Comparison of ENCODE assay signal across 17 cellular contexts in the genomic region with DNA sequence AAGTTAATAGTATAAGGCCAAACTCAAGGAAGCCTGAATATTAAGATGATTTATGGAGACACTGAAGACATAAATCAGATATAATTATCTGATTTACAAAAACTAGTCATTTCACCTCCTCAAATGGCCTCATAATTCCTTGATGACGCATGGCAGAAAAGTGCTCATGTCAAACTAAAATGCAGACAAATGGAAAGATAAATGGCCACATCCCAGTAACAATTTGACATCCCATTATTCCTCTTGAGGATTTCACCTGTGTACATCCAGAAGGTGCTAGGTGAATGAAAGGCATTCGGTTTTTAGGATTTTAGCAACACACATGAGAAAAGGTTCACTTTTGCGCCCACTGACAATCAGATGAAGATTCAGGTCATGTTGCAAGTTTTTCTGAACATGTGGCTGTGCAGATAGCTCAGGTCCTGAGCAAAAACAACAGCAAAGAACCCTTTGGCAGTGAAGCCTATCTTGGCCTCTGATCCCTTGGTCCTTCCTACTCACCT. TPM values are rescaled to one million over a fixed set of nuclear protein-coding genes. Genes with fewer than 3 reads are reported as not detected.
DNase-seq lines count a peak whose midpoint lies in the region; ATAC-seq and TF ChIP-seq lines count a peak whose summit lies in the region.
"Had no signal": no experiment of that assay in that cellular context is flagged by ENCODE, and none has a peak within 500 bp of the region (broad histone marks: within the 10 kb centered on the region; RNA-seq: fewer than 3 reads in every experiment).

No MANE protein-coding gene starts in this region.

- POLR2A ChIA-PET in PC-3 (lab: Charles Lee; ENCODE audit: unreplicated experiment), result no interaction called here

- intact Hi-C loops in dendritic cell treated with granulocyte-macrophage colony-stimulating factor and Interleukin-4, amounts not matched to agents 40 ng/mL and 50 ng/mL, for 4 days (cut with micrococcal nuclease), result loop anchor here (10.0 kb wide), 1 partner anchor 81 kb away; no protein-coding TSS in a partner anchor
- intact Hi-C loops in PC-3 (cut with micrococcal nuclease), result loop anchor here (10.0 kb wide), 1 partner anchor 119 kb away; no protein-coding TSS in a partner anchor

- peaks cover 38% of the 10 kb centered on the region for H3K4me1 Mint-ChIP-seq in dendritic cell treated with granulocyte-macrophage colony-stimulating factor and Interleukin-4, amounts not matched to agents 40 ng/mL and 50 ng/mL, for 4 days (ENCODE audit: low read depth)

- BruUV-seq in PC-3 (replicated peaks; lab: Mats Ljungman, UMichigan), result no TSS peak

- peak overlapping the region in 3 of 11 experiments; percentile 13 to 89 (median 84); a peak in 4 of 22 replicates for H3K4me2 ChIP-seq in BLaER1 treated with 17β-estradiol and CSF1 and Interleukin-3, amounts not matched to agents 10 nM and 100 nM
- no peak overlapping the region for H3K4me2 ChIP-seq in smooth muscle cell
- H3K4me2 ChIP-seq in PC-3 (ENCODE audit: low read length), result no peak overlapping the region

- no peaks in the 10 kb centered on the region for H3K36me3 Mint-ChIP-seq in dendritic cell treated with granulocyte-macrophage colony-stimulating factor and Interleukin-4, amounts not matched to agents 40 ng/mL and 50 ng/mL, for 4 days (ENCODE audit: low read depth)

- H3K79me2 ChIP-seq in smooth muscle cell (ENCODE audit: low read depth) (no peaks in the 10 kb centered on the region), PC-3 (ENCODE audit: low read length) (no peaks in the 10 kb centered on the region)

- H3K27me3 Mint-ChIP-seq in dendritic cell treated with granulocyte-macrophage colony-stimulating factor and Interleukin-4, amounts not matched to agents 40 ng/mL and 50 ng/mL, for 4 days, result no peaks in the 10 kb centered on the region
- H3K27me3 Mint-ChIP-seq: IgD-negative memory B cell had no signal

- H3K9ac ChIP-seq in BLaER1 treated with 17β-estradiol and CSF1 and Interleukin-3, amounts not matched to agents 10 nM and 100 nM, result no peak overlapping the region
- H3K9ac ChIP-seq in smooth muscle cell (ENCODE audit: low read depth) (no peak overlapping the region), PC-3 (ENCODE audit: low read length) (no peak overlapping the region)

- no peaks in the 10 kb centered on the region for H4K20me1 ChIP-seq in BLaER1 treated with 17β-estradiol and CSF1 and Interleukin-3, amounts not matched to agents 10 nM and 100 nM
- H4K20me1 ChIP-seq in smooth muscle cell (ENCODE audit: low read depth) (no peaks in the 10 kb centered on the region), PC-3 (ENCODE audit: low read length) (no peaks in the 10 kb centered on the region)

- ATAC-seq in HG02973 (IDR thresholded peaks at IDR 0.05; ENCODE audit: unreplicated experiment) (no peak), PC-3 (no peak), HG02870 (IDR thresholded peaks at IDR 0.05; ENCODE audit: unreplicated experiment) (no peak)
- ATAC-seq: Right ventricle myocardium inferior had no signal

- H3F3A ChIP-seq in smooth muscle cell (ENCODE audit: low read depth) (peaks cover 5% of the 10 kb centered on the region), PC-3 (ENCODE audit: low read length, unreplicated experiment) (no peaks in the 10 kb centered on the region)

- CTCF ChIA-PET in PC-3 (lab: Charles Lee), result no interaction called here

- H3K4me1 ChIP-seq in BLaER1 treated with 17β-estradiol and CSF1 and Interleukin-3, amounts not matched to agents 10 nM and 100 nM, result peaks cover 32 to 98% (median 44%) of the 10 kb centered on the region in 10 experiments
- H3K4me1 ChIP-seq in smooth muscle cell (ENCODE audit: low read depth), result peaks cover 3% of the 10 kb centered on the region
- H3K4me1 ChIP-seq in PC-3 (ENCODE audit: insufficient read depth, low read length), result peaks cover 19% of the 10 kb centered on the region

- peaks cover 0 to 28% (median 14%) of the 10 kb centered on the region in 11 experiments; a peak in 18 of 22 replicates for H3K9me3 ChIP-seq in BLaER1 treated with 17β-estradiol and CSF1 and Interleukin-3, amounts not matched to agents 10 nM and 100 nM (replicated peaks in 1 of 11)
- H3K9me3 ChIP-seq in smooth muscle cell (replicated peaks; ENCODE audit: low read depth), result no peaks in the 10 kb centered on the region
- H3K9me3 ChIP-seq in PC-3 (ENCODE audit: low read length), result no peaks in the 10 kb centered on the region
- H3K9me3 ChIP-seq: Peyer's patch had no signal

- no peak overlapping the region for H3K4me3 Mint-ChIP-seq in dendritic cell treated with granulocyte-macrophage colony-stimulating factor and Interleukin-4, amounts not matched to agents 40 ng/mL and 50 ng/mL, for 4 days
- H3K4me3 Mint-ChIP-seq: CD14-positive monocyte, IgD-negative memory B cell had no signal

- TF ChIP-seq CTCF in smooth muscle cell (IDR thresholded peaks at IDR 0.05; ENCODE audit: borderline replicate concordance, insufficient read depth, poor library complexity, severe bottlenecking) (no peak), PC-3 (conservative IDR thresholded peaks at IDR 0.05; ENCODE audit: low read depth, low read length) (no peak)

- no peaks in the 10 kb centered on the region for H3K9me3 Mint-ChIP-seq in dendritic cell treated with granulocyte-macrophage colony-stimulating factor and Interleukin-4, amounts not matched to agents 40 ng/mL and 50 ng/mL, for 4 days

- peak overlapping the region in 8 of 11 experiments; percentile 11 to 99 (median 99); a peak in 11 of 22 replicates for H3K27ac ChIP-seq in BLaER1 treated with 17β-estradiol and CSF1 and Interleukin-3, amounts not matched to agents 10 nM and 100 nM
- H3K27ac ChIP-seq in smooth muscle cell (ENCODE audit: low read depth), result peak overlapping the region; percentile 51
- no peak overlapping the region for H3K27ac ChIP-seq in PC-3 (ENCODE audit: low read length)
- H3K27ac ChIP-seq: Peyer's patch had no signal

- H3K27me3 ChIP-seq in BLaER1 treated with 17β-estradiol and CSF1 and Interleukin-3, amounts not matched to agents 10 nM and 100 nM, result no peaks in the 10 kb centered on the region
- H3K27me3 ChIP-seq in smooth muscle cell (ENCODE audit: low read depth), result no peaks in the 10 kb centered on the region
- H3K27me3 ChIP-seq in PC-3 (ENCODE audit: low read length), result no peaks in the 10 kb centered on the region
- H3K27me3 ChIP-seq: Peyer's patch had no signal

- H2AFZ ChIP-seq in smooth muscle cell (ENCODE audit: low read depth) (no peak overlapping the region), PC-3 (ENCODE audit: low read length) (no peak overlapping the region)

- 92% methylated on average over 3 of the region's 3 CpGs for WGBS in smooth muscle cell (ENCODE audit: low lambda C conversion rate)

- no peak overlapping the region for H3K4me3 ChIP-seq in BLaER1 treated with 17β-estradiol and CSF1 and Interleukin-3, amounts not matched to agents 10 nM and 100 nM
- H3K4me3 ChIP-seq in smooth muscle cell (no peak overlapping the region), PC-3 (ENCODE audit: low read length) (no peak overlapping the region)
- H3K4me3 ChIP-seq: Peyer's patch had no signal

- peak; percentile 20 for DNase-seq in NCI-H226
- DNase-seq in smooth muscle cell (lab: John Stamatoyannopoulos, UW; ENCODE audit: unreplicated experiment), result no peak
- DNase-seq in PC-3, result no peak
- DNase-seq: DMS153, EL, NCI-H2029, NCI-H2171, NCI-H510A, NCI-H82, Peyer's patch had no signal

- H3K9me2 ChIP-seq in PC-3 (replicated peaks; ENCODE audit: low read length), result no peaks in the 10 kb centered on the region

- peaks cover 0 to 32% (median 6%) of the 10 kb centered on the region in 11 experiments; a peak in 13 of 22 replicates for H3K36me3 ChIP-seq in BLaER1 treated with 17β-estradiol and CSF1 and Interleukin-3, amounts not matched to agents 10 nM and 100 nM
- no peaks in the 10 kb centered on the region for H3K36me3 ChIP-seq in smooth muscle cell (ENCODE audit: low read depth)
- H3K36me3 ChIP-seq in PC-3 (ENCODE audit: low read depth, low read length), result no peaks in the 10 kb centered on the region
- H3K36me3 ChIP-seq: Peyer's patch had no signal

- H3K27ac Mint-ChIP-seq in dendritic cell treated with granulocyte-macrophage colony-stimulating factor and Interleukin-4, amounts not matched to agents 40 ng/mL and 50 ng/mL, for 4 days, result peak overlapping the region; percentile 25
- H3K27ac Mint-ChIP-seq: IgD-negative memory B cell had no signal

RNA-seq across cellular contexts. Expression of a gene that starts 24.2 kb away (rescaled TPM):
- total RNA-seq in smooth muscle cell (67.0 and 109 TPM in 2 replicates), PC-3 (2014; rRNA removed) (91.6 and 95.2 TPM in 2 replicates)
- 18.9 and 52.3 TPM in 2 replicates for polyA plus RNA-seq in smooth muscle cell
